8 cellular contexts compared by ENCODE assay signal in the genomic region with DNA sequence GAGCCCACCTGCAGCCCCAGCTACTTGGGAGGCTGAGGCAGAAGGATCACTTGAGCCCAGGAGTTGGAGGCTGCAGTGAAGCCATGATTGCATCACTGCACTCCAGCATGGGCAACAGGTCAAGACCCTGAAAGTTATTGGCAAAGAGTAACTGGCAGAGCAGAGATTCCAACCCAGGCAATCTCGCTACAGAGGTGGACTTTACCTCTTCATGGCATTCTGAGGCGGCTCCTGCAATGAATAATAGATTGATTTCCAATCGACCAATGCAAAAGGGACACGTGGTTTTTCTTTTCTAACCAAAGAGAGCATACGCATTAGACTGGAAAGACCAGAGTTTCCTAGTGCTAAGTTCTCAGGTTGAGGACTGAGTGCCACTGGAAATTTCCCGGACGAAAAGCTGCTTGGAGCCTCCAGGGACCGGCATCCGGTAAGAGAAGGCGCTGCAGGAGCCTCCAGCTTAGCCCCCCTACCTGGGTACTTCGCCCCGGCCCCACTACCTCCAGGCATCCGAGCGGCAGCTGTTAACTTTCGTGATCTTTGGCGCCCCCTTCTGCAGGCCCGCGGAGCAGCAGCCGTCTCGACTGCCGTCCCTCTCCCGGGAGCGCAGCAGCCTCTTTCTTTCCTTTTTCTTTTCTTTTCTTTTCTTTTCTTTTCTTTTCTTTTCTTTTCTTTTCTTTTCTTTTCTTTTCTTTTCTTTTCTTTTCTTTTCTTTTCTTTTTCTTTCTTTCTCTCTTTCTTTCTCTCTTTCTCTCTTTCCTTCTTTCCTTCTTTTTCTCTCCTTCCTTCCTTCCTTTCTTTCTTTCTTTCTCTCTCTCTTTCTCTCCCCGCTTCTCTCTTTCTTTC. TPM values are rescaled to one million over a fixed set of nuclear protein-coding genes. Genes with fewer than 3 reads are reported as not detected.
DNase-seq lines count a peak whose midpoint lies in the region; ATAC-seq and TF ChIP-seq lines count a peak whose summit lies in the region.

No MANE protein-coding gene starts in this region.

- no peaks in the 10 kb centered on the region for H3K36me3 ChIP-seq in lung (ENCODE audit: control insufficient read depth in 2 of 2, insufficient read depth in 2 of 2, low read length in 2 of 2)

- H3K27me3 ChIP-seq in dorsolateral prefrontal cortex: no peaks in the 10 kb centered on the region
- H3K27me3 ChIP-seq in lung (ENCODE audit: control insufficient read depth, insufficient read depth): no peaks in the 10 kb centered on the region

- H3K27ac ChIP-seq in dorsolateral prefrontal cortex (peak overlapping the region in 4 of 59 donors; percentile 3 to 60 (median 35)), lung (ENCODE audit: low read depth in 1 of 2, low read length in 1 of 2) (no peak overlapping the region)

- WGBS in lung, 2 donors: 13 to 14% methylated on average over 24 of the region's 24 CpGs

- ATAC-seq in lung (ENCODE audit: insufficient read depth, low FRiP score): no peak
- ATAC-seq in HG02571 (IDR thresholded peaks at IDR 0.05; ENCODE audit: unreplicated experiment): no peak

- H3K4me1 ChIP-seq in lung (ENCODE audit: control insufficient read depth in 2 of 2, insufficient read depth in 2 of 2, low read length in 2 of 2): peaks cover 0 to 12% of the 10 kb centered on the region in 2 donors

- H3K9me3 ChIP-seq in lung (ENCODE audit: control insufficient read depth in 2 of 2, insufficient read depth in 1 of 2, low read length in 1 of 2): no peaks in the 10 kb centered on the region

- intact Hi-C loops in dorsolateral prefrontal cortex (cut with DNase I): loop anchor here (5.0 kb wide), 3 partner anchors 86 to 139 kb away; a partner anchor contains a TSS

- H3K4me3 ChIP-seq in GM12875 (ENCODE audit: low read depth, low read length) (no peak overlapping the region), dorsolateral prefrontal cortex (peak overlapping the region in 38 of 59 donors; percentile 10 to 47 (median 26)), lung (no peak overlapping the region)

- TF ChIP-seq CTCF in GM12875 (IDR thresholded peaks at IDR 0.05; ENCODE audit: borderline replicate concordance, insufficient read depth, low read depth, low read length) (peak; percentile 80), dorsolateral prefrontal cortex (IDR thresholded peaks at IDR 0.05 in 54 of 56, conservative IDR thresholded peaks at IDR 0.05 in 2 of 56; ENCODE audit: low read depth in 1 of 56, partially characterized antibody in 56 of 56) (peak; percentile 64 to 97 (median 88)), lung (IDR thresholded peaks at IDR 0.05; ENCODE audit: control extremely low read depth, extremely low read depth) (peak; percentile 77)

- peak; percentile 48 for DNase-seq in A172 (ENCODE audit: low spot score)
- peak; percentile 78 for DNase-seq in NCI-H2227 (lab: John Stamatoyannopoulos, UW; ENCODE audit: unreplicated experiment)
- DNase-seq in activated CD4-positive, alpha-beta T cell treated with anti-CD3 and anti-CD28 coated beads, Interleukin-2, amount 50 U/mL, for 24 hours (ENCODE audit: low read depth in 1 of 2, low spot score in 1 of 2): peak; percentile 72 to 74
- peak; percentile 65 to 86 (median 80) for DNase-seq in dorsolateral prefrontal cortex
- DNase-seq in lung (ENCODE audit: low spot score): peak; percentile 74
- DNase-seq in stimulated activated CD8-positive, alpha-beta memory T cell treated with anti-CD3 and anti-CD28 coated beads, Interleukin-12 subunit alpha, Interleukin-12 subunit beta, amount 100 ng/mL, for 4 hours (ENCODE audit: low read depth): peak; percentile 64

RNA-seq across cellular contexts. Expression of a gene that starts 4.1 kb away (rescaled TPM):
- 1.4 and 2.9 TPM in 2 replicates for total RNA-seq in A172 (2014; rRNA removed; shearing (Covaris generic))
- total RNA-seq in dorsolateral prefrontal cortex (10 to 100 TPM in 78 of 120 experiments, 1 to 10 TPM in 42; 5.6 to 16.5 (median 11.0) TPM), lung (1 to 10 TPM; 2.2 to 2.9 TPM)
- 1 to 10 TPM; 1.7 to 1.9 TPM for polyA plus RNA-seq in lung

RNA-seq across cellular contexts. Expression of a gene that starts 11.4 kb away (rescaled TPM):
- total RNA-seq in A172 (2014; rRNA removed; shearing (Covaris generic)): 37.3 and 42.0 TPM in 2 replicates
- total RNA-seq in dorsolateral prefrontal cortex: 10 to 100 TPM in 119 of 120 experiments, 1 to 10 TPM in 1; 9.7 to 27.8 (median 16.8) TPM
- 10 to 100 TPM; 11.9 to 18.6 TPM for total RNA-seq in lung
- 10 to 100 TPM in 1 of 2 donors, 1 to 10 TPM in 1; 9.8 to 10.5 TPM for polyA plus RNA-seq in lung

RNA-seq across cellular contexts. Expression of a gene that starts 11.7 kb away (rescaled TPM):
- total RNA-seq in A172 (2014; rRNA removed; shearing (Covaris generic)): 56.2 and 57.3 TPM in 2 replicates
- total RNA-seq in dorsolateral prefrontal cortex (10 to 100 TPM; 46.6 to 98.0 (median 72.6) TPM), lung (10 to 100 TPM; 36.1 to 51.5 TPM)
- 10 to 100 TPM; 31.5 to 39.8 TPM for polyA plus RNA-seq in lung

RNA-seq across cellular contexts. Expression of a gene that starts 17.9 kb away (rescaled TPM):
- 154 and 178 TPM in 2 replicates for total RNA-seq in A172 (2014; rRNA removed; shearing (Covaris generic))
- total RNA-seq in dorsolateral prefrontal cortex (100 to 1,000 TPM in 106 of 120 experiments, 10 to 100 TPM in 14; 88.6 to 150 (median 113) TPM), lung (100 to 1,000 TPM in 1 of 2 donors, 10 to 100 TPM in 1; 63.4 to 134 TPM)
- 100 to 1,000 TPM; 240 to 288 TPM for polyA plus RNA-seq in lung

RNA-seq across cellular contexts. Expression of a gene that starts 27.7 kb away (rescaled TPM):
- 9.0 and 11.2 TPM in 2 replicates for total RNA-seq in A172 (2014; rRNA removed; shearing (Covaris generic))
- total RNA-seq in dorsolateral prefrontal cortex (10 to 100 TPM; 16.3 to 52.5 (median 30.3) TPM), lung (10 to 100 TPM in 1 of 2 donors, 1 to 10 TPM in 1; 9.8 to 27.9 TPM)
- polyA plus RNA-seq in lung: 10 to 100 TPM; 19.5 to 19.6 TPM

Comparison
In these comparisons a context has a peak if more than half of its experiments do, and no peak if none do; other contexts are left out.
1. H3K4me3 ChIP-seq: peak in dorsolateral prefrontal cortex (38 of 59); none in GM12875 (single experiment) and lung (single experiment).
2. Peak in every context shown above with its lines, with median percentiles within 50 percentile points of each other: DNase-seq and CTCF ChIP-seq.